ENCODE assay signal across 17 cellular contexts in genomic region chr16:1946495-1947368, GRCh38. TPM values are rescaled to one million over a fixed set of nuclear protein-coding genes. Genes with fewer than 3 reads are reported as not detected.
"Had no signal": no experiment of that assay in that cellular context is flagged by ENCODE, and none has a peak within 500 bp of the region (broad histone marks: within the 10 kb centered on the region; RNA-seq: fewer than 3 reads in every experiment).

No MANE protein-coding gene starts in this region.

- ATAC-seq: mucosa of descending colon; naive thymus-derived CD4-positive, alpha-beta T cell had no signal

- H3K27ac ChIP-seq: breast epithelium, dorsolateral prefrontal cortex, skin epidermis, suprapubic skin had no signal

- H3K4me3 ChIP-seq: breast epithelium, dorsolateral prefrontal cortex, mucosa of descending colon, skin epidermis, suprapubic skin had no signal

- FAIRE-seq: endometrium, islet of Langerhans had no signal

- H3K36me3 ChIP-seq: breast epithelium, suprapubic skin had no signal

- DNase-seq: activated CD4-positive, alpha-beta T cell treated with anti-CD3 and anti-CD28 coated beads for 1 hour; activated CD4-positive, alpha-beta T cell treated with anti-CD3 and anti-CD28 coated beads, Interleukin-2, amount 50 U/mL, for 4 hours; activated naive CD4-positive, alpha-beta T cell; activated naive CD8-positive, alpha-beta T cell treated with anti-CD3 and anti-CD28 coated beads, Interleukin-2, amount 10 ng/mL, durations not matched to agents 7 days and 5 days; activated T-cell treated with anti-CD3 and anti-CD28 coated beads for 4 hours; dorsolateral prefrontal cortex; mucosa of descending colon; naive thymus-derived CD4-positive, alpha-beta T cell; retina; stimulated activated CD4-positive, alpha-beta T cell treated with anti-CD3 and anti-CD28 coated beads, Interleukin-4, amount 100 ng/mL, for 24 hours; stimulated activated naive CD4-positive, alpha-beta T cell treated with Interleukin-2 at 50 U/mL for 16 hours had no signal

- H3K9me3 ChIP-seq: breast epithelium, mucosa of descending colon, suprapubic skin had no signal

- H3K27me3 ChIP-seq: breast epithelium, dorsolateral prefrontal cortex, suprapubic skin had no signal

RNA-seq across cellular contexts. Expression of gene RPL3L, which starts 7.8 kb away (rescaled TPM):
- total RNA-seq: activated naive CD8-positive, alpha-beta T cell treated with anti-CD3 and anti-CD28 coated beads, Interleukin-2, amount 10 ng/mL, durations not matched to agents 7 days and 5 days; breast epithelium; mucosa of descending colon; naive thymus-derived CD4-positive, alpha-beta T cell had no signal
- polyA plus RNA-seq: naive thymus-derived CD4-positive, alpha-beta T cell had no signal

RNA-seq across cellular contexts. Expression of gene RNF151, which starts 19.9 kb away (rescaled TPM):
- total RNA-seq: activated naive CD8-positive, alpha-beta T cell treated with anti-CD3 and anti-CD28 coated beads, Interleukin-2, amount 10 ng/mL, durations not matched to agents 7 days and 5 days; cerebellum; mucosa of descending colon; suprapubic skin had no signal
- polyA plus RNA-seq: naive thymus-derived CD4-positive, alpha-beta T cell had no signal
